13 cellular contexts compared by ENCODE assay signal in the genomic region with DNA sequence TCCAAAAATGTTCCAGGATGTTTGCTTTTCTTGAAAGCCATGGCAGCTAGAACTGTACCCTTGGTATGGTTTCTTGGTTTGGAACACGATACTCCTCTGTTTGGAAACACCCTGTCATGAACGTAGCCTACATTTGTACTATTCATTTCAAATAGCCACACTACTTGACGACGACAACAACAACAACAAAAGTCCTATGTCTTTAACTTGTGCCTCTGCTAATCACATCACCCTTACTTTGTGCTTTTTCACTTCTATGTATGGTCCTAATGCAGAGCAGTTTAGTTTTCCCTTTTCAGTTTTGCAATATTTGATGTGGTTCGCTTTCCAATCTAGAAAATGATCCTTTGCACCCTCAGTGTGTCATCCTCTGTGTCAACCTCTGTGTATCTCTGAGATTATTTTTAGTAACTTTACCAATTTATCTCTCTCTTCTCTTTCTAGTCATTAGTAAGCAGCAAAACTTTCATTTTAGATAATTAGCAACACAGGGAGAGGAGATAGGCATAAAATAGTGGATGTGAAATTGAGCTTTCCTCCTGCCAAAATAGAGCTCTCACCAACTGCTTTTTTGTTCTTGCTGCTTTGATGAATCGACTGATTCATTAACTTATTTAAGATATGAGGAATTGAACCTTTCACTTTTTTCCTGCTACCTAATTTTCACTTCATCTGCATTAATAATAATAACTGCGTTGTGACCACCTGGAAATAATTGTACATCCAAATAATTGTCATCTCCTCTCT. TPM values are rescaled to one million over a fixed set of nuclear protein-coding genes. Genes with fewer than 3 reads are reported as not detected.
A peak's percentile ranks its signal among the peaks of the same experiment; 100 is the strongest.
DNase-seq lines count a peak whose midpoint lies in the region; ATAC-seq and TF ChIP-seq lines count a peak whose summit lies in the region.
"Had no signal": no experiment of that assay in that cellular context is flagged by ENCODE, and none has a peak within 500 bp of the region (broad histone marks: within the 10 kb centered on the region; RNA-seq: fewer than 3 reads in every experiment).

No MANE protein-coding gene starts in this region.

- TF ChIP-seq CTCF in A673 (conservative IDR thresholded peaks at IDR 0.05; ENCODE audit: low read depth, low read length) (no peak), Caco-2 (IDR thresholded peaks at IDR 0.05; ENCODE audit: insufficient read depth in 1 of 2, low read depth in 1 of 2, low read length in 1 of 2, severe bottlenecking in 1 of 2, unreplicated experiment in 1 of 2) (no peak)

- H3K27ac ChIP-seq in A673 (ENCODE audit: low read depth, low read length, poor library complexity, severe bottlenecking): peak overlapping the region; percentile 31

- no peaks in the 10 kb centered on the region for H3K27me3 ChIP-seq in A673 (replicated peaks; ENCODE audit: insufficient read depth, low read depth, low read length, poor library complexity)
- no peaks in the 10 kb centered on the region for H3K27me3 ChIP-seq in Caco-2 (replicated peaks; ENCODE audit: control insufficient read depth, insufficient read depth, low read length)

- CTCF ChIA-PET in A673 (lab: Charles Lee): no interaction called here
- CTCF ChIA-PET in Caco-2 (lab: Charles Lee): no interaction called here

- H3K9me3 ChIP-seq in A673 (ENCODE audit: low read depth, low read length, poor library complexity, severe bottlenecking): peaks cover 6% of the 10 kb centered on the region
- no peaks in the 10 kb centered on the region for H3K9me3 ChIP-seq in Caco-2

- peaks cover 22% of the 10 kb centered on the region for H3K4me1 ChIP-seq in A673 (ENCODE audit: insufficient read depth, low read length, poor library complexity, severe bottlenecking)
- no peaks in the 10 kb centered on the region for H3K4me1 ChIP-seq in Caco-2

- H3K4me3 ChIP-seq in A673 (ENCODE audit: low read depth, low read length, poor library complexity, severe bottlenecking): no peak overlapping the region
- H3K4me3 ChIP-seq in Caco-2 (ENCODE audit: low read depth, low read length): no peak overlapping the region

- H3K36me3 ChIP-seq in A673 (ENCODE audit: insufficient read depth, low read length, poor library complexity, severe bottlenecking) (no peaks in the 10 kb centered on the region), Caco-2 (ENCODE audit: control insufficient read depth, insufficient read depth, low read length) (no peaks in the 10 kb centered on the region)

- intact Hi-C loops in A673 (cut with micrococcal nuclease; ENCODE audit: unreplicated experiment): no loop called here
- intact Hi-C loops in Caco-2 (cut with micrococcal nuclease; ENCODE audit: unreplicated experiment): no loop called here

- POLR2A ChIA-PET in A673 (lab: Charles Lee; ENCODE audit: low non-redundant PET): no interaction called here
- POLR2A ChIA-PET in Caco-2 (lab: Charles Lee): no interaction called here

- no peak for DNase-seq in A673 (ENCODE audit: low spot score)
- no peak for DNase-seq in NCI-H748 (lab: John Stamatoyannopoulos, UW; ENCODE audit: unreplicated experiment)
- DNase-seq in NCI-H2029 (lab: John Stamatoyannopoulos, UW): no peak
- DNase-seq in GDM1 (lab: John Stamatoyannopoulos, UW): no peak
- DNase-seq in Caco-2: no peak
- DNase-seq: activated CD8-positive, alpha-beta memory T cell treated with anti-CD3 and anti-CD28 coated beads, Interleukin-2, amount 10 ng/mL, durations not matched to agents 7 days and 5 days; left ventricle myocardium superior; SW 1271 had no signal

- H3K27me3 Mint-ChIP-seq in Caco-2 (ENCODE audit: insufficient read depth, unreplicated experiment): no peaks in the 10 kb centered on the region
- H3K27me3 Mint-ChIP-seq: activated CD8-positive, alpha-beta memory T cell treated with anti-CD3 and anti-CD28 coated beads, Interleukin-2, amount 10 ng/mL, durations not matched to agents 7 days and 5 days; B cell had no signal

- no peak overlapping the region for H3K27ac Mint-ChIP-seq in Caco-2 (ENCODE audit: unreplicated experiment)
- H3K27ac Mint-ChIP-seq: activated CD8-positive, alpha-beta memory T cell treated with anti-CD3 and anti-CD28 coated beads, Interleukin-2, amount 10 ng/mL, durations not matched to agents 7 days and 5 days; B cell; progenitor cell of endocrine pancreas had no signal

- no peaks in the 10 kb centered on the region for H3K4me1 Mint-ChIP-seq in Caco-2 (ENCODE audit: low read depth, unreplicated experiment)
- H3K4me1 Mint-ChIP-seq: B cell had no signal

- no peaks in the 10 kb centered on the region for H3K9me3 Mint-ChIP-seq in Caco-2 (ENCODE audit: unreplicated experiment)

- no peak overlapping the region for H3K4me3 Mint-ChIP-seq in Caco-2 (ENCODE audit: unreplicated experiment)
- H3K4me3 Mint-ChIP-seq: activated CD8-positive, alpha-beta memory T cell treated with anti-CD3 and anti-CD28 coated beads, Interleukin-2, amount 10 ng/mL, durations not matched to agents 7 days and 5 days; B cell had no signal

- no peaks in the 10 kb centered on the region for H3K36me3 Mint-ChIP-seq in Caco-2 (ENCODE audit: insufficient read depth, unreplicated experiment)

- BruUV-seq in A673 (replicated peaks; lab: Mats Ljungman, UMichigan): no TSS peak
- BruUV-seq in Caco-2 (replicated peaks; lab: Mats Ljungman, UMichigan): no TSS peak

- ATAC-seq in GM19023 (IDR thresholded peaks at IDR 0.05; ENCODE audit: unreplicated experiment) (peak; percentile 84), HG02642 (IDR thresholded peaks at IDR 0.05; ENCODE audit: poor library complexity, unreplicated experiment) (peak; percentile 89), HG03571 (IDR thresholded peaks at IDR 0.05; ENCODE audit: unreplicated experiment) (peak; percentile 81)
- ATAC-seq: activated CD8-positive, alpha-beta memory T cell treated with anti-CD3 and anti-CD28 coated beads, Interleukin-2, amount 10 ng/mL, durations not matched to agents 7 days and 5 days; left ventricle myocardium superior had no signal

RNA-seq across cellular contexts. Expression of a gene that starts 44.1 kb away (rescaled TPM):
- total RNA-seq in A673 (2021): 4.9 and 7.6 TPM in 2 replicates
- 0.77 and 1.2 TPM in 2 replicates for total RNA-seq in Caco-2 (2022)
